15 cellular contexts compared by ENCODE assay signal in genomic region chr12:99605-100004, GRCh38. TPM values are rescaled to one million over a fixed set of nuclear protein-coding genes. Genes with fewer than 3 reads are reported as not detected.
DNase-seq lines count a peak whose midpoint lies in the region; ATAC-seq, FAIRE-seq and TF ChIP-seq lines count a peak whose summit lies in the region.
"Had no signal": no experiment of that assay in that cellular context is flagged by ENCODE, and none has a peak within 500 bp of the region (broad histone marks: within the 10 kb centered on the region; RNA-seq: fewer than 3 reads in every experiment).

No MANE protein-coding gene starts in this region.

- intact Hi-C loops in aorta (cut with DNase I) = no loop called here

- no CpG with 5 or more reads among the region's 13 CpGs for WGBS in neuronal stem cell (ENCODE audit: extremely low coverage in 2 of 2, insufficient read length in 2 of 2, insufficient replicate concordance in 1 of 2), 2 donors
- 17 to 18% methylated on average over 13 of the region's 13 CpGs for WGBS in aorta, 2 donors

- H3K27me3 Mint-ChIP-seq in progenitor cell of endocrine pancreas = peaks cover 79% of the 10 kb centered on the region
- H3K27me3 Mint-ChIP-seq: CD4-positive, CD25-positive, alpha-beta regulatory T cell had no signal

- H3K36me3 ChIP-seq in neuronal stem cell (replicated peaks in 1 of 2; ENCODE audit: control insufficient read depth in 2 of 2, insufficient read depth in 2 of 2, low read length in 2 of 2) = no peaks in the 10 kb centered on the region
- no peaks in the 10 kb centered on the region for H3K36me3 ChIP-seq in aorta (ENCODE audit: control insufficient read depth in 1 of 2, insufficient read depth in 2 of 2, low read length in 1 of 2)

- no peaks in the 10 kb centered on the region for H3K9me3 Mint-ChIP-seq in progenitor cell of endocrine pancreas (ENCODE audit: low read depth)

- H3K4ac ChIP-seq in neuronal stem cell (ENCODE audit: low read length) = no peak overlapping the region

- no peak overlapping the region for H2BK15ac ChIP-seq in neuronal stem cell (ENCODE audit: low read length)

- no peaks in the 10 kb centered on the region for H3K79me1 ChIP-seq in neuronal stem cell (ENCODE audit: low read depth, low read length)

- no peak overlapping the region for H3K14ac ChIP-seq in neuronal stem cell (ENCODE audit: low read length)

- peaks cover 14% of the 10 kb centered on the region for H3K4me1 Mint-ChIP-seq in progenitor cell of endocrine pancreas (ENCODE audit: low read depth)

- H4K91ac ChIP-seq in neuronal stem cell (ENCODE audit: low read depth, low read length, poor library complexity) = no peak overlapping the region

- H3K27ac ChIP-seq in neuronal stem cell (replicated peaks; ENCODE audit: low read length) (no peak overlapping the region), aorta (ENCODE audit: low read depth in 1 of 2, low read length in 2 of 2) (no peak overlapping the region)

- no peaks in the 10 kb centered on the region for H3K9me3 ChIP-seq in neuronal stem cell (replicated peaks in 1 of 2; ENCODE audit: control insufficient read depth in 2 of 2, insufficient read depth in 1 of 2, low read depth in 1 of 2, low read length in 2 of 2)
- no peaks in the 10 kb centered on the region for H3K9me3 ChIP-seq in aorta (ENCODE audit: control insufficient read depth, low read length)

- H3K23ac ChIP-seq in neuronal stem cell (ENCODE audit: low read depth, low read length, poor library complexity) = no peak overlapping the region

- peak overlapping the region; percentile 12 for H3K18ac ChIP-seq in neuronal stem cell (ENCODE audit: low read length)

- no peak overlapping the region for H3K27ac Mint-ChIP-seq in progenitor cell of endocrine pancreas
- H3K27ac Mint-ChIP-seq: activated T-helper 2 cell treated with anti-CD3 and anti-CD28 coated beads, Interferon-gamma antibody, Interleukin-2, Interleukin-4, amounts not matched to agents 10 μg/mL and 5 μg/mL and 100 μg/mL, durations not matched to agents 14 hours and 24 hours and 36 hours; CD4-positive, CD25-positive, alpha-beta regulatory T cell; stimulated activated naive CD8-positive, alpha-beta T cell treated with anti-CD3 and anti-CD28 coated beads, Interleukin-15, Interleukin-2, amounts not matched to agents 100 ng/mL and 50 ng/mL, for 24 hours had no signal

- ATAC-seq in aorta (ENCODE audit: low FRiP score) = no peak

- DNase-seq in EH (ENCODE audit: low read depth) (peak; percentile 12), NCI-H2107 treated with DMSO at 0.1 percent for 48 hours (lab: John Stamatoyannopoulos, UW; ENCODE audit: unreplicated experiment) (peak; percentile 52), fibroblast of villous mesenchyme (ENCODE audit: low read depth) (peak; percentile 48), neuronal stem cell (ENCODE audit: low spot score) (peak; percentile 45), progenitor cell of endocrine pancreas (ENCODE audit: low spot score, unreplicated experiment) (no peak), urothelium cell line (ENCODE audit: low spot score) (no peak), aorta (no peak), nucleus accumbens (lab: John Stamatoyannopoulos, UW) (no peak)
- DNase-seq: activated CD4-positive, CD25-positive, alpha-beta regulatory T cell treated with anti-CD3 and anti-CD28 coated beads, Interleukin-2, amount 50 U/mL, for 72 hours; CD4-positive, CD25-positive, alpha-beta regulatory T cell; hypothalamus; NCI-H2171; SW 1271 had no signal

- TF ChIP-seq CTCF in fibroblast of villous mesenchyme (IDR thresholded peaks at IDR 0.05; ENCODE audit: insufficient read depth, low read depth, low read length) = no peak
- no peak for TF ChIP-seq CTCF in progenitor cell of endocrine pancreas (IDR thresholded peaks at IDR 0.05; ENCODE audit: unreplicated experiment)

- H2BK12ac ChIP-seq in neuronal stem cell (ENCODE audit: low read length) = no peak overlapping the region

- H2AK5ac ChIP-seq in neuronal stem cell (ENCODE audit: low read depth, low read length) = no peak overlapping the region

- H3K9ac ChIP-seq in neuronal stem cell (ENCODE audit: low read depth, low read length, poor library complexity) = no peak overlapping the region

- H2BK5ac ChIP-seq in neuronal stem cell (ENCODE audit: low read length) = no peak overlapping the region

- H3K4me1 ChIP-seq in neuronal stem cell (ENCODE audit: control insufficient read depth in 2 of 2, insufficient read depth in 1 of 2, low read depth in 1 of 2, low read length in 2 of 2) (peaks cover 0 to 24% of the 10 kb centered on the region in 2 donors), aorta (ENCODE audit: control insufficient read depth in 1 of 2, insufficient read depth in 2 of 2, low read length in 2 of 2) (no peaks in the 10 kb centered on the region)

- peak overlapping the region; percentile 45 for H3K4me2 ChIP-seq in neuronal stem cell (ENCODE audit: insufficient read depth, low read length, poor library complexity, severe bottlenecking)

- H2AFZ ChIP-seq in neuronal stem cell (ENCODE audit: low read length) = peak overlapping the region; percentile 50

- H4K8ac ChIP-seq in neuronal stem cell (ENCODE audit: low read depth, low read length) = no peak overlapping the region

- FAIRE-seq in urothelium cell line (lab: Jason Lieb, UNC) = no peak

- H3K27me3 ChIP-seq in neuronal stem cell (ENCODE audit: control insufficient read depth in 3 of 3, insufficient read depth in 3 of 3, low read depth in 1 of 3, low read length in 3 of 3) = peaks cover 0 to 42% (median 2%) of the 10 kb centered on the region in 3 experiments
- no peaks in the 10 kb centered on the region for H3K27me3 ChIP-seq in aorta (ENCODE audit: control insufficient read depth in 1 of 2, insufficient read depth in 2 of 2, low read length in 1 of 2)

- H3K36me3 Mint-ChIP-seq in progenitor cell of endocrine pancreas (ENCODE audit: insufficient read depth) = no peaks in the 10 kb centered on the region
- H3K36me3 Mint-ChIP-seq: CD4-positive, CD25-positive, alpha-beta regulatory T cell had no signal

- H3K4me3 ChIP-seq in fibroblast of villous mesenchyme (ENCODE audit: low read depth, low read length) (no peak overlapping the region), neuronal stem cell (ENCODE audit: low read length in 2 of 2) (no peak overlapping the region), aorta (ENCODE audit: low read length in 2 of 2) (no peak overlapping the region)

- H2BK120ac ChIP-seq in neuronal stem cell (ENCODE audit: low read depth, low read length) = no peak overlapping the region

- no peak overlapping the region for H3K4me3 Mint-ChIP-seq in progenitor cell of endocrine pancreas (ENCODE audit: low read depth)
- H3K4me3 Mint-ChIP-seq: CD4-positive, CD25-positive, alpha-beta regulatory T cell; stimulated activated naive CD8-positive, alpha-beta T cell treated with anti-CD3 and anti-CD28 coated beads, Interleukin-15, Interleukin-2, amounts not matched to agents 100 ng/mL and 50 ng/mL, for 24 hours had no signal

RNA-seq across cellular contexts. Expression of gene IQSEC3, which starts 33.0 kb away (rescaled TPM):
- under 0.01 TPM in 2 replicates for total RNA-seq in fibroblast of villous mesenchyme
- polyA plus RNA-seq in neuronal stem cell (2013, experiment 1 of 2) = 3.1 TPM
- polyA plus RNA-seq in neuronal stem cell (2013, experiment 2 of 2) = 3.7 TPM
- 1.4 and 2.5 TPM in 2 replicates for total RNA-seq in progenitor cell of endocrine pancreas
- total RNA-seq in aorta = 1 to 10 TPM; 3.0 to 6.4 TPM
- under 1 TPM in 1 of 2 donors, not detected in 1; 0.15 TPM for polyA plus RNA-seq in aorta

Comparison
In these comparisons a context has a peak if more than half of its experiments do, and no peak if none do; other contexts are left out.
1. DNase-seq: peak in EH (single experiment), NCI-H2107 treated with DMSO at 0.1 percent for 48 hours (single experiment), fibroblast of villous mesenchyme (single experiment) and neuronal stem cell (single experiment); none in progenitor cell of endocrine pancreas (single experiment), urothelium cell line (single experiment), aorta (0 of 2) and nucleus accumbens (0 of 56).